16 cellular contexts compared by ENCODE assay signal in the genomic region with DNA sequence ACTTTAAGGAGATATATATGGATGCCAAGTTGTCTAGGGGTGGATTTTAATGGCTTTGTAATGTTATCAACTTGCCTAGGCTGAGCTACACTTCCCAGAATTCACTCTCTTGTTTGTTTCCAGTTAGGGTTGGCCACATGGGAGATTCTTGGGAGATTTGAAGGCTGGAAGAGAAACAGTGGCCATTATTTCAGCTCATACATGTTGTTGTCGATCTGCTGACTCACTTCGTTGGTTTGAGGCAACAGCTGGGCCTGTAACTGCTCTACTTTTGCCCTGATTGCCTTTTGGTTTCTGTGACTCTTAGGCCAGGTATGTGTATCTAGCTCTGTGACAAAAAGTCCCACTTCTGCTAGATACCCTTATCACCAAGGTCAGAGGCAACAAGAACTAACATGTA. TPM values are rescaled to one million over a fixed set of nuclear protein-coding genes. Genes with fewer than 3 reads are reported as not detected.
DNase-seq lines count a peak whose midpoint lies in the region; ATAC-seq and TF ChIP-seq lines count a peak whose summit lies in the region.
"Had no signal": no experiment of that assay in that cellular context is flagged by ENCODE, and none has a peak within 500 bp of the region (broad histone marks: within the 10 kb centered on the region; RNA-seq: fewer than 3 reads in every experiment).

No MANE protein-coding gene starts in this region.

- peaks cover 0 to 7% (median 2%) of the 10 kb centered on the region in 3 donors for H3K4me1 ChIP-seq in skeletal muscle tissue (ENCODE audit: control insufficient read depth in 3 of 3, insufficient read depth in 3 of 3, low read length in 3 of 3)
- H3K4me1 ChIP-seq in CD8-positive, alpha-beta T cell (ENCODE audit: insufficient read depth, low read length) = no peaks in the 10 kb centered on the region
- H3K4me1 ChIP-seq: stomach had no signal

- POLR2A ChIA-PET in CD8-positive, alpha-beta T cell (lab: Charles Lee) = no interaction called here

- no peak overlapping the region for H3K27ac Mint-ChIP-seq in CD8-positive, alpha-beta T cell
- H3K27ac Mint-ChIP-seq: mesothelial cell of epicardium had no signal

- intact Hi-C loops in left ventricle myocardium superior (cut with micrococcal nuclease) = no loop called here
- intact Hi-C loops in CD8-positive, alpha-beta T cell (cut with DNase I, micrococcal nuclease) = no loop called here

- DNase-seq in LHCN-M2 (ENCODE audit: low read depth) (peak; percentile 91), brain microvascular endothelial cell (peak; percentile 32), left ventricle myocardium superior (no peak), DMS114 treated with DMSO at 0.1 percent for 48 hours (lab: John Stamatoyannopoulos, UW; ENCODE audit: unreplicated experiment) (no peak)
- no peak for DNase-seq in CD8-positive, alpha-beta T cell
- no peak for DNase-seq in activated T-cell treated with anti-CD3 and anti-CD28 coated beads, Interleukin-2, amount 50 U/mL, for 4 hours
- DNase-seq: activated effector memory CD4-positive, alpha-beta T cell treated with anti-CD3 and anti-CD28 coated beads, Interleukin-2, amount 50 U/mL, for 16 hours; H7; NCI-H1105 treated with DMSO at 0.1 percent for 48 hours; stimulated activated CD4-positive, alpha-beta T cell treated with anti-CD3 and anti-CD28 coated beads, Interleukin-12 subunit alpha, Interleukin-12 subunit beta, amount 100 ng/mL, for 4 hours; stomach had no signal

- H3K27me3 ChIP-seq in brain microvascular endothelial cell (replicated peaks) = no peaks in the 10 kb centered on the region
- peaks cover 0 to 6% (median 0%) of the 10 kb centered on the region in 3 donors for H3K27me3 ChIP-seq in skeletal muscle tissue (ENCODE audit: control insufficient read depth in 3 of 3, insufficient read depth in 3 of 3, low read length in 3 of 3)
- H3K27me3 ChIP-seq in CD8-positive, alpha-beta T cell (ENCODE audit: insufficient read depth, low read length) = no peaks in the 10 kb centered on the region
- H3K27me3 ChIP-seq: stomach had no signal

- no peaks in the 10 kb centered on the region for H3K9me3 Mint-ChIP-seq in CD8-positive, alpha-beta T cell
- no peaks in the 10 kb centered on the region for H3K9me3 Mint-ChIP-seq in activated T-cell treated with anti-CD3 and anti-CD28 coated beads, Interleukin-2, amount 50 U/mL, for 4 hours

- H3K36me3 ChIP-seq in brain microvascular endothelial cell (replicated peaks) (no peaks in the 10 kb centered on the region), skeletal muscle tissue (ENCODE audit: control insufficient read depth in 3 of 3, insufficient read depth in 3 of 3, low read length in 3 of 3) (no peaks in the 10 kb centered on the region)
- H3K36me3 ChIP-seq in CD8-positive, alpha-beta T cell (ENCODE audit: insufficient read depth, low read length) = no peaks in the 10 kb centered on the region
- H3K36me3 ChIP-seq: stomach had no signal

- peak; percentile 55 for ATAC-seq in left ventricle myocardium superior
- ATAC-seq in CD8-positive, alpha-beta T cell = no peak
- ATAC-seq in esophagus mucosa = no peak
- no peak for ATAC-seq in activated T-cell treated with anti-CD3 and anti-CD28 coated beads, Interleukin-2, amount 50 U/mL, for 4 hours

- H3K4me3 ChIP-seq in brain microvascular endothelial cell (ENCODE audit: low read depth, low read length) (no peak overlapping the region), skeletal muscle tissue (ENCODE audit: low read length in 3 of 3) (no peak overlapping the region)
- H3K4me3 ChIP-seq in CD8-positive, alpha-beta T cell (ENCODE audit: low read depth, low read length) = no peak overlapping the region
- H3K4me3 ChIP-seq: stomach had no signal

- no peak overlapping the region for H3K4me3 Mint-ChIP-seq in CD8-positive, alpha-beta T cell
- no peak overlapping the region for H3K4me3 Mint-ChIP-seq in activated T-cell treated with anti-CD3 and anti-CD28 coated beads, Interleukin-2, amount 50 U/mL, for 4 hours
- H3K4me3 Mint-ChIP-seq: mesothelial cell of epicardium had no signal

- CTCF ChIA-PET in CD8-positive, alpha-beta T cell (lab: Charles Lee) = no interaction called here

- no peaks in the 10 kb centered on the region for H3K36me3 Mint-ChIP-seq in CD8-positive, alpha-beta T cell
- H3K36me3 Mint-ChIP-seq in activated T-cell treated with anti-CD3 and anti-CD28 coated beads, Interleukin-2, amount 50 U/mL, for 4 hours (ENCODE audit: insufficient read depth) = no peaks in the 10 kb centered on the region
- H3K36me3 Mint-ChIP-seq: mesothelial cell of epicardium had no signal

- H3K27ac ChIP-seq in brain microvascular endothelial cell (peak overlapping the region; percentile 32), skeletal muscle tissue (ENCODE audit: low read depth, low read length) (peak overlapping the region; percentile 14)
- H3K27ac ChIP-seq in CD8-positive, alpha-beta T cell (ENCODE audit: low read depth, low read length) = no peak overlapping the region
- H3K27ac ChIP-seq: C4-2B had no signal

- no peak for TF ChIP-seq CTCF in brain microvascular endothelial cell (IDR thresholded peaks at IDR 0.05; ENCODE audit: low read depth, low read length, missing control alignments)
- TF ChIP-seq CTCF in CD8-positive, alpha-beta T cell (IDR thresholded peaks at IDR 0.05) = no peak

- H3K9me3 ChIP-seq in skeletal muscle tissue (ENCODE audit: control insufficient read depth in 3 of 3, low read length in 3 of 3) = no peaks in the 10 kb centered on the region
- no peaks in the 10 kb centered on the region for H3K9me3 ChIP-seq in CD8-positive, alpha-beta T cell (ENCODE audit: low read length)
- H3K9me3 ChIP-seq: stomach had no signal

- in situ Hi-C loops in brain microvascular endothelial cell (cut with HindIII; ENCODE audit: low pct_ligation_motif_present, low sequenced_read_pairs) = no loop called here

- no peak overlapping the region for H3K9ac ChIP-seq in skeletal muscle tissue (ENCODE audit: low read depth in 1 of 3, low read length in 3 of 3)

- H3K4me1 Mint-ChIP-seq in CD8-positive, alpha-beta T cell (ENCODE audit: low read depth) = no peaks in the 10 kb centered on the region
- no peaks in the 10 kb centered on the region for H3K4me1 Mint-ChIP-seq in activated T-cell treated with anti-CD3 and anti-CD28 coated beads, Interleukin-2, amount 50 U/mL, for 4 hours (ENCODE audit: low read depth)
- H3K4me1 Mint-ChIP-seq: mesothelial cell of epicardium had no signal

- H3K27me3 Mint-ChIP-seq in CD8-positive, alpha-beta T cell (ENCODE audit: low read depth) = no peaks in the 10 kb centered on the region
- no peaks in the 10 kb centered on the region for H3K27me3 Mint-ChIP-seq in activated T-cell treated with anti-CD3 and anti-CD28 coated beads, Interleukin-2, amount 50 U/mL, for 4 hours (ENCODE audit: low read depth)

RNA-seq across cellular contexts. Expression of a gene that starts 11.6 kb away (rescaled TPM):
- 182 and 185 TPM in 2 replicates for total RNA-seq in LHCN-M2 (2014; rRNA removed)
- 52.7 TPM for polyA plus RNA-seq in LHCN-M2 (2012)
- 45.2 TPM for total RNA-seq in left ventricle myocardium superior
- 39.7 TPM for total RNA-seq in skeletal muscle tissue
- not detected for total RNA-seq in CD8-positive, alpha-beta T cell
- total RNA-seq in esophagus mucosa = 6.8 TPM
- total RNA-seq in activated T-cell treated with anti-CD3 and anti-CD28 coated beads, Interleukin-2, amount 50 U/mL, for 4 hours = under 1 TPM in 1 of 3 donors, not detected in 2; 0.13 TPM
- total RNA-seq: activated CD8-positive, alpha-beta memory T cell treated with anti-CD3 and anti-CD28 coated beads for 36 hours had no signal

Comparison
In these comparisons a context has a peak if more than half of its experiments do, and no peak if none do; other contexts are left out.
1. DNase-seq: peak in LHCN-M2 (single experiment) and brain microvascular endothelial cell (single experiment); none in left ventricle myocardium superior (single experiment), DMS114 treated with DMSO at 0.1 percent for 48 hours (single experiment), CD8-positive, alpha-beta T cell (0 of 7) and activated T-cell treated with anti-CD3 and anti-CD28 coated beads, Interleukin-2, amount 50 U/mL, for 4 hours (single experiment).